ENCODE assay signal across 10 cellular contexts in the genomic region with DNA sequence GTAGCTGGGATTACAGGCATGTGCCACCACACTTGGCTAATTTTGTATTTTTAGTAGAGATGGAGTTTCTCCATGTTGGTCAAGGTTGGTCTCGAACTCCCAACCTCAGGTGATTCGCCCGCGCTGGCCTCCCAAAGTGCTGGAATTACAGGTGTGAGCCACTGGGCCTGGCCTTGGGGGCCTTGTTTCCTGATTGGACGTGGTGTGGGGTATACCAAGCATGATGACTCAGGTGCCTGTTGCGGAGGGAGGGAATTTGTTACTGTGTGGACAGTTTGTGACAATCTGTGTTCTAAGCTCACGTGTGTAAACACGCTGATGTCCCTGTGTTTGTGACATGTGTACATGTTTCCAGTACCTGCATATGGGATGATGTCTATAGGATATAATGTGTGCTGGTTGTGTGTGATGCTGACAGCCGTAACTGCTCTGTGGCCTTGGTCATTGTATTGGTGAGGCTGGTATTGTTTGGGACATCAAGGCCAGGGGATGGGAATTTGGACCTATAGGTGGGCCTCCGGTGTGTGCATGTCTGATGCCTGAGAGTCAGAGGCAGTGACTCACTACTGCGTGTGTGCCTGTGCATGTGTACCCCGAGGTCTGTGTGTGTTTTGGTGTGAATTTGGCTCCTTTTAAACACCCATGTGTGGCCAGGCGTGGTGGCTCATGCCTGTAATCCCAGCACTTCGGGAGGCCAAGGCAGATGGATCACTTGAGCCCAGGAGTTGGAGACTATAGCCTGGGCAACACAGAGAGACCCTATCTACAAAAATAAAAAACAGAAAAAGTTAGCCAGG. TPM values are rescaled to one million over a fixed set of nuclear protein-coding genes. Genes with fewer than 3 reads are reported as not detected.
DNase-seq lines count a peak whose midpoint lies in the region; TF ChIP-seq lines count a peak whose summit lies in the region.
"Had no signal": no experiment of that assay in that cellular context is flagged by ENCODE, and none has a peak within 500 bp of the region (broad histone marks: within the 10 kb centered on the region; RNA-seq: fewer than 3 reads in every experiment).

No MANE protein-coding gene starts in this region.

- H2BK15ac ChIP-seq in neuronal stem cell (ENCODE audit: low read length) = no peak overlapping the region

- H3K14ac ChIP-seq in neuronal stem cell (ENCODE audit: low read length) = no peak overlapping the region

- peak overlapping the region; percentile 68 for H3K4me3 ChIP-seq in BLaER1
- H3K4me3 ChIP-seq in NB4 (ENCODE audit: low read depth, low read length) = peak overlapping the region; percentile 65
- H3K4me3 ChIP-seq in dorsolateral prefrontal cortex = peak overlapping the region in 25 of 59 donors; percentile 78 to 99 (median 94)
- H3K4me3 ChIP-seq in neuronal stem cell (ENCODE audit: low read length in 2 of 2) = peak overlapping the region in 1 of 2 donors; percentile 53

- H4K91ac ChIP-seq in neuronal stem cell (ENCODE audit: low read depth, low read length, poor library complexity) = no peak overlapping the region

- no CpG with 5 or more reads among the region's 14 CpGs for WGBS in neuronal stem cell (ENCODE audit: extremely low coverage in 2 of 2, insufficient read length in 2 of 2, insufficient replicate concordance in 1 of 2), 2 donors

- no peak overlapping the region for H2BK12ac ChIP-seq in neuronal stem cell (ENCODE audit: low read length)

- intact Hi-C loops in dorsolateral prefrontal cortex (cut with DNase I) = loop anchor here in 1 of 2 donors (5.0 kb wide), 1 partner anchor 45 kb away; a partner anchor contains a TSS

- H3K9me3 ChIP-seq in BLaER1 = no peaks in the 10 kb centered on the region
- H3K9me3 ChIP-seq in neuronal stem cell (replicated peaks in 1 of 2; ENCODE audit: control insufficient read depth in 2 of 2, insufficient read depth in 1 of 2, low read depth in 1 of 2, low read length in 2 of 2) = no peaks in the 10 kb centered on the region

- peak overlapping the region; percentile 76; the same call in 1 of the 2 replicates for H3K9ac ChIP-seq in BLaER1
- H3K9ac ChIP-seq in neuronal stem cell (ENCODE audit: low read depth, low read length, poor library complexity) = no peak overlapping the region

- H3K79me1 ChIP-seq in neuronal stem cell (ENCODE audit: low read depth, low read length) = peaks cover 13% of the 10 kb centered on the region

- no peak overlapping the region for H2BK5ac ChIP-seq in neuronal stem cell (ENCODE audit: low read length)

- DNase-seq in NB4 (ENCODE audit: low read depth) (no peak), dorsolateral prefrontal cortex (no peak), neuronal stem cell (ENCODE audit: low spot score) (no peak), pons (ENCODE audit: low spot score) (no peak), NCI-H1105 treated with DMSO at 0.1 percent for 48 hours (lab: John Stamatoyannopoulos, UW) (no peak), dedifferentiated amniotic fluid mesenchymal stem cell (ENCODE audit: extremely low spot score) (no peak), SHP77 (lab: John Stamatoyannopoulos, UW) (no peak)
- DNase-seq: NCI-H1092 had no signal

- no peak overlapping the region for H3K4ac ChIP-seq in neuronal stem cell (ENCODE audit: low read length)

- no peak overlapping the region for H2BK120ac ChIP-seq in neuronal stem cell (ENCODE audit: low read depth, low read length)

- H3K27ac ChIP-seq in BLaER1 (peak overlapping the region; percentile 61), dorsolateral prefrontal cortex (peak overlapping the region in 54 of 59 donors; percentile 79 to 99 (median 96)), neuronal stem cell (replicated peaks; ENCODE audit: low read length) (no peak overlapping the region)

- H3K36me3 ChIP-seq in BLaER1 (peaks cover 36% of the 10 kb centered on the region), neuronal stem cell (replicated peaks in 1 of 2; ENCODE audit: control insufficient read depth in 2 of 2, insufficient read depth in 2 of 2, low read length in 2 of 2) (peaks cover 14 to 25% of the 10 kb centered on the region in 2 donors)

- H3K18ac ChIP-seq in neuronal stem cell (ENCODE audit: low read length) = no peak overlapping the region

- peaks cover 30% of the 10 kb centered on the region for H4K20me1 ChIP-seq in BLaER1

- H4K8ac ChIP-seq in neuronal stem cell (ENCODE audit: low read depth, low read length) = no peak overlapping the region

- H2AK5ac ChIP-seq in neuronal stem cell (ENCODE audit: low read depth, low read length) = peak overlapping the region; percentile 68

- H3K27me3 ChIP-seq in BLaER1 (no peaks in the 10 kb centered on the region), dorsolateral prefrontal cortex (no peaks in the 10 kb centered on the region), neuronal stem cell (ENCODE audit: control insufficient read depth in 3 of 3, insufficient read depth in 3 of 3, low read depth in 1 of 3, low read length in 3 of 3) (no peaks in the 10 kb centered on the region)

- H3K23ac ChIP-seq in neuronal stem cell (ENCODE audit: low read depth, low read length, poor library complexity) = no peak overlapping the region

- H3K4me2 ChIP-seq in BLaER1 (peak overlapping the region; percentile 79), neuronal stem cell (ENCODE audit: insufficient read depth, low read length, poor library complexity, severe bottlenecking) (no peak overlapping the region)

- TF ChIP-seq CTCF in NB4 (IDR thresholded peaks at IDR 0.05; ENCODE audit: low read depth, low read length) (no peak), dorsolateral prefrontal cortex (IDR thresholded peaks at IDR 0.05 in 54 of 56, conservative IDR thresholded peaks at IDR 0.05 in 2 of 56; ENCODE audit: low read depth in 1 of 56, partially characterized antibody in 56 of 56) (no peak)

- H3K4me1 ChIP-seq in BLaER1 = peaks cover 45% of the 10 kb centered on the region
- peaks cover 18 to 23% of the 10 kb centered on the region in 2 donors for H3K4me1 ChIP-seq in neuronal stem cell (ENCODE audit: control insufficient read depth in 2 of 2, insufficient read depth in 1 of 2, low read depth in 1 of 2, low read length in 2 of 2)

- H2AFZ ChIP-seq in neuronal stem cell (ENCODE audit: low read length) = no peak overlapping the region

- TF ChIP-seq POLR2A in NB4 (IDR thresholded peaks at IDR 0.05; ENCODE audit: extremely low read depth, insufficient read length) = no peak

RNA-seq across cellular contexts. Expression of a gene that starts 1.6 kb away (rescaled TPM):
- 100 to 1,000 TPM in 69 of 120 experiments, 10 to 100 TPM in 51; 73.7 to 138 (median 102) TPM for total RNA-seq in dorsolateral prefrontal cortex
- 66.3 TPM for polyA plus RNA-seq in neuronal stem cell (2013, experiment 1 of 2)
- 59.8 TPM for polyA plus RNA-seq in neuronal stem cell (2013, experiment 2 of 2)

RNA-seq across cellular contexts. Expression of a gene that starts 19.3 kb away (rescaled TPM):
- total RNA-seq in dorsolateral prefrontal cortex = 100 to 1,000 TPM in 6 of 120 experiments, 10 to 100 TPM in 114; 42.2 to 113 (median 77.4) TPM
- 15.1 TPM for polyA plus RNA-seq in neuronal stem cell (2013, experiment 1 of 2)
- 14.9 TPM for polyA plus RNA-seq in neuronal stem cell (2013, experiment 2 of 2)

RNA-seq across cellular contexts. Expression of a gene that starts 22.0 kb away (rescaled TPM):
- 10 to 100 TPM in 4 of 120 experiments, 1 to 10 TPM in 53, not detected in 63; 1.4 to 14.0 (median 2.9) TPM for total RNA-seq in dorsolateral prefrontal cortex
- polyA plus RNA-seq in neuronal stem cell (2013, experiment 1 of 2) = 0.15 TPM
- 0.32 TPM for polyA plus RNA-seq in neuronal stem cell (2013, experiment 2 of 2)
- total RNA-seq: H7 had no signal

RNA-seq across cellular contexts. Expression of a gene that starts 46.4 kb away (rescaled TPM):
- 10 to 100 TPM; 22.7 to 66.6 (median 39.6) TPM for total RNA-seq in dorsolateral prefrontal cortex
- 346 TPM for polyA plus RNA-seq in neuronal stem cell (2013, experiment 1 of 2)
- 347 TPM for polyA plus RNA-seq in neuronal stem cell (2013, experiment 2 of 2)

RNA-seq across cellular contexts. Expression of a gene that starts 47.1 kb away (rescaled TPM):
- total RNA-seq in dorsolateral prefrontal cortex = 10 to 100 TPM in 5 of 120 experiments, 1 to 10 TPM in 115; 1.4 to 15.4 (median 5.6) TPM
- 12.8 TPM for polyA plus RNA-seq in neuronal stem cell (2013, experiment 1 of 2)
- 13.2 TPM for polyA plus RNA-seq in neuronal stem cell (2013, experiment 2 of 2)
